ENCODE assay signal across 22 cellular contexts in genomic region chr6:150128425-150128824, GRCh38. TPM values are rescaled to one million over a fixed set of nuclear protein-coding genes. Genes with fewer than 3 reads are reported as not detected.
A peak's percentile ranks its signal among the peaks of the same experiment; 100 is the strongest.
DNase-seq lines count a peak whose midpoint lies in the region; ATAC-seq and TF ChIP-seq lines count a peak whose summit lies in the region.
"Had no signal": no experiment of that assay in that cellular context is flagged by ENCODE, and none has a peak within 500 bp of the region (broad histone marks: within the 10 kb centered on the region; RNA-seq: fewer than 3 reads in every experiment).

No MANE protein-coding gene starts in this region.

- intact Hi-C loops in lower lobe of right lung (cut with DNase I) (no loop called here), upper lobe of right lung (cut with DNase I) (no loop called here)

- TF ChIP-seq CTCF in coronary artery (IDR thresholded peaks at IDR 0.05) (no peak), lower lobe of right lung (IDR thresholded peaks at IDR 0.05) (no peak), upper lobe of right lung (IDR thresholded peaks at IDR 0.05) (no peak)

- ATAC-seq in lower lobe of right lung (peak; percentile 46 to 80), upper lobe of right lung (peak; percentile 62)
- ATAC-seq: CD8-positive, alpha-beta T cell; GM12878 had no signal

- H3K36me3 ChIP-seq in lower lobe of right lung, result no peaks in the 10 kb centered on the region
- no peaks in the 10 kb centered on the region for H3K36me3 ChIP-seq in upper lobe of right lung
- H3K36me3 ChIP-seq: BLaER1 had no signal

- H3K9me3 ChIP-seq in lower lobe of right lung, result no peaks in the 10 kb centered on the region
- H3K9me3 ChIP-seq in upper lobe of right lung, result no peaks in the 10 kb centered on the region
- H3K9me3 ChIP-seq: Caco-2 had no signal

- no peak overlapping the region for H3K27ac ChIP-seq in coronary artery
- H3K27ac ChIP-seq in lower lobe of right lung, result no peak overlapping the region
- no peak overlapping the region for H3K27ac ChIP-seq in upper lobe of right lung
- H3K27ac ChIP-seq: 22Rv1, BLaER1, C4-2B, GM23248 had no signal

- H3K4me3 ChIP-seq in coronary artery, result no peak overlapping the region
- no peak overlapping the region for H3K4me3 ChIP-seq in lower lobe of right lung
- no peak overlapping the region for H3K4me3 ChIP-seq in upper lobe of right lung
- H3K4me3 ChIP-seq: BLaER1, GM12878, GM23248 had no signal

- DNase-seq in NCI-H2081 (lab: John Stamatoyannopoulos, UW), result peak; percentile 18 to 57
- DNase-seq in NCI-H2081 treated with DMSO at 0.1 percent for 48 hours (lab: John Stamatoyannopoulos, UW), result no peak
- DNase-seq in coronary artery (ENCODE audit: low spot score), result peak; percentile 46
- no peak for DNase-seq in lower lobe of right lung
- DNase-seq in upper lobe of right lung, result no peak
- no peak for DNase-seq in activated gamma-delta T cell treated with Interleukin-2 at 50 U/mL for 16 hours
- no peak for DNase-seq in cerebellum (ENCODE audit: low spot score)
- no peak for DNase-seq in activated T-cell treated with anti-CD3 and anti-CD28 coated beads, Interleukin-2, amount 50 U/mL, for 48 hours
- DNase-seq: Caco-2; CD4-positive, CD25-positive, alpha-beta regulatory T cell; CD8-positive, alpha-beta T cell; DMS153; DND-41; GDM1; GM23248; H7; HCEC 1CT had no signal

- H3K27me3 ChIP-seq in lower lobe of right lung (ENCODE audit: low read depth), result peaks cover 5% of the 10 kb centered on the region
- H3K27me3 ChIP-seq in upper lobe of right lung, result no peaks in the 10 kb centered on the region
- H3K27me3 ChIP-seq: BLaER1 had no signal

- H3K4me1 ChIP-seq in lower lobe of right lung (no peaks in the 10 kb centered on the region), upper lobe of right lung (peaks cover 3% of the 10 kb centered on the region)
- H3K4me1 ChIP-seq: Caco-2 had no signal

RNA-seq across cellular contexts. Expression of gene PPP1R14C, which starts 14.4 kb away (rescaled TPM):
- 15.4 TPM for total RNA-seq in lower lobe of right lung
- 10.0 TPM for total RNA-seq in upper lobe of right lung
- total RNA-seq in cerebellum, result 30.2 TPM
- total RNA-seq: B cell; CD4-positive, CD25-positive, alpha-beta regulatory T cell; CD8-positive, alpha-beta T cell; GM12878 had no signal

RNA-seq across cellular contexts. Expression of gene ULBP3, which starts 59.5 kb away (rescaled TPM):
- 2.4 TPM for total RNA-seq in lower lobe of right lung
- total RNA-seq in upper lobe of right lung, result 3.8 TPM
- 4.2 TPM for total RNA-seq in cerebellum
- total RNA-seq: GM12878 had no signal

Comparison
In these comparisons a context has a peak if more than half of its experiments do, and no peak if none do; other contexts are left out.
1. DNase-seq: peak in NCI-H2081 (2 of 2) and coronary artery (single experiment); none in NCI-H2081 treated with DMSO at 0.1 percent for 48 hours (single experiment), lower lobe of right lung (single experiment), upper lobe of right lung (single experiment), activated gamma-delta T cell treated with Interleukin-2 at 50 U/mL for 16 hours (single experiment), cerebellum (single experiment) and activated T-cell treated with anti-CD3 and anti-CD28 coated beads, Interleukin-2, amount 50 U/mL, for 48 hours (0 of 2).